3 cellular contexts compared by ENCODE assay signal in the genomic region with DNA sequence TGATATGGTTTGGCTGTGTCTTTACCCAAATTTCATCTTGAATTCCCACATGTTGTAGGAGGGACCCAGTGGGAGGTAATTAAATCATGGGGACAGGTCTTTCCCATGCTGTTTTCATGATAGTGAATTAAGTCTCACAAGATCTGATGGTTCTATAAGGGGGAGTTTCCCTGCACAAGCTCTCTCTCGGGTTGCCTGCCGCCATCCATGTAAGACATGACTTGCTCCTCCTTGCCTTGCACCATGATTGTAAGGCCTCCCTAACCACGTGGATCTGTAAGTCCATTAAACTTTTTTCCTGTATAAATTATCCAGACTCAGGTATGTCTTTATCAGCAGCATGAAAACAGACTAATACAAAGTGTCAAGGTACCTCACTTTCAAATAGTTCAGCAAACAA. TPM values are rescaled to one million over a fixed set of nuclear protein-coding genes. Genes with fewer than 3 reads are reported as not detected.
"Had no signal": no experiment of that assay in that cellular context is flagged by ENCODE, and none has a peak within 500 bp of the region (broad histone marks: within the 10 kb centered on the region; RNA-seq: fewer than 3 reads in every experiment).

No MANE protein-coding gene starts in this region.

RNA-seq across cellular contexts. Expression of a gene that starts 35.0 kb away (rescaled TPM):
- total RNA-seq: HT-29, IMR-90 had no signal
- polyA plus RNA-seq: IgD-negative memory B cell, IMR-90 had no signal
